In the genomic region with DNA sequence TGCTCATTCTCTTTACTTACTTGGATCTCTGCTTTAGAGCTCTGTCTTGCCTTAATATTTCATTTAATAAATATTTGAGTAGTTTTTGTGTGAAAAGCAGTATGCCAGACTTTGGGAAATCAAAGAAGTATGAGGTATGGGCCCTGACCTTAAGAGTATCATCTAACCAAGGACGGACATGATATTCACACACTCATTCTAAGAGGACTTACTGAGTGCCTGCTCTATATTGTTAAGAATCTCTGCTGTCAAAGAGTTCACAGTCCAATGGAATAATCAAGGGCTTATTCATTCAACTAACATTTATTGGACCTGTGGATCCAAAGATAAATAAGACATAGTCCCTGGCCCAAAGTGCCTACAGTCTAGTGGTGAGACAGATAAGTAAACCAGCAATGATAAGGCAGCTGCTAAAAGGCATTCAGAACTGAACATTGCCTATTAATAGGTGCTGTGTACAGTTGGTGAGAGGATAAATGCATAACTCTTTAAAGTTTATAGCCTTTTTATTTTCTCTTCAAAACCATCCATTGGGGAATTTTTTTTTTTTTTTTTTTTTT, we compare ENCODE assay signal across 17 cellular contexts.
"Had no signal": no experiment of that assay in that cellular context is flagged by ENCODE, and none has a peak within 500 bp of the region (broad histone marks: within the 10 kb centered on the region; RNA-seq: fewer than 3 reads in every experiment).

No MANE protein-coding gene starts in this region.

- DNase-seq: activated CD4-positive, alpha-beta T cell treated with anti-CD3 and anti-CD28 coated beads, Interleukin-2, amount 50 U/mL, for 1 hour; activated naive CD4-positive, alpha-beta T cell; activated naive CD8-positive, alpha-beta T cell treated with anti-CD3 and anti-CD28 coated beads, Interleukin-2, amount 10 ng/mL, durations not matched to agents 7 days and 5 days; effector memory CD4-positive, alpha-beta T cell; foreskin keratinocyte; mammary epithelial cell; naive thymus-derived CD8-positive, alpha-beta T cell; stimulated activated CD4-positive, alpha-beta T cell treated with anti-CD3 and anti-CD28 coated beads, Interleukin-4, amount 100 ng/mL, for 24 hours; stimulated activated naive CD8-positive, alpha-beta T cell treated with anti-CD3 and anti-CD28 coated beads, Interleukin-15, Interleukin-2, amounts not matched to agents 100 U/mL and 50 U/mL, for 24 hours; T-helper 17 cell; upper lobe of right lung had no signal

- H3K27me3 Mint-ChIP-seq: activated naive CD8-positive, alpha-beta T cell treated with anti-CD3 and anti-CD28 coated beads, Interleukin-2, amount 10 ng/mL, durations not matched to agents 7 days and 5 days; dendritic cell treated with granulocyte-macrophage colony-stimulating factor and Interleukin-4, amounts not matched to agents 40 ng/mL and 50 ng/mL, for 4 days; naive thymus-derived CD8-positive, alpha-beta T cell; T-helper 17 cell had no signal

- H3K27ac ChIP-seq: foreskin keratinocyte, parathyroid adenoma, skin epidermis, suprapubic skin, upper lobe of right lung had no signal

- H3K4me3 Mint-ChIP-seq: activated naive CD8-positive, alpha-beta T cell treated with anti-CD3 and anti-CD28 coated beads, Interleukin-2, amount 10 ng/mL, durations not matched to agents 7 days and 5 days; activated T-helper 1 cell treated with anti-CD3 and anti-CD28 coated beads, Interleukin-12 subunit alpha, Interleukin-12 subunit beta, Interleukin-2, Interleukin-4 antibody, amounts not matched to agents 30 ng/mL and 10 ng/mL and 1 ng/mL, durations not matched to agents 14 hours and 24 hours and 36 hours; dendritic cell treated with granulocyte-macrophage colony-stimulating factor and Interleukin-4, amounts not matched to agents 40 ng/mL and 50 ng/mL, for 4 days; naive thymus-derived CD8-positive, alpha-beta T cell; T-helper 17 cell had no signal

- H3K27me3 ChIP-seq: foreskin keratinocyte, suprapubic skin, upper lobe of right lung had no signal

- H3K9ac ChIP-seq: parathyroid adenoma had no signal

- H3K27ac Mint-ChIP-seq: activated naive CD8-positive, alpha-beta T cell treated with anti-CD3 and anti-CD28 coated beads, Interleukin-2, amount 10 ng/mL, durations not matched to agents 7 days and 5 days; activated T-helper 1 cell treated with anti-CD3 and anti-CD28 coated beads, Interleukin-12 subunit alpha, Interleukin-12 subunit beta, Interleukin-2, Interleukin-4 antibody, amounts not matched to agents 30 ng/mL and 10 ng/mL and 1 ng/mL, durations not matched to agents 14 hours and 24 hours and 36 hours; dendritic cell treated with granulocyte-macrophage colony-stimulating factor and Interleukin-4, amounts not matched to agents 40 ng/mL and 50 ng/mL, for 4 days; T-helper 17 cell had no signal

- H3K4me1 ChIP-seq: foreskin keratinocyte, suprapubic skin had no signal

- ATAC-seq: foreskin keratinocyte; naive thymus-derived CD8-positive, alpha-beta T cell; stimulated activated naive CD8-positive, alpha-beta T cell treated with anti-CD3 and anti-CD28 coated beads, Interleukin-15, Interleukin-2, amounts not matched to agents 100 U/mL and 50 U/mL, for 24 hours; T-helper 17 cell; upper lobe of right lung had no signal

- FAIRE-seq: TTC549 had no signal

- H2AFZ ChIP-seq: parathyroid adenoma had no signal

- H3K9me3 ChIP-seq: suprapubic skin, upper lobe of right lung had no signal

- H3K9me3 Mint-ChIP-seq: activated T-helper 1 cell treated with anti-CD3 and anti-CD28 coated beads, Interleukin-12 subunit alpha, Interleukin-12 subunit beta, Interleukin-2, Interleukin-4 antibody, amounts not matched to agents 30 ng/mL and 10 ng/mL and 1 ng/mL, durations not matched to agents 14 hours and 24 hours and 36 hours; dendritic cell treated with granulocyte-macrophage colony-stimulating factor and Interleukin-4, amounts not matched to agents 40 ng/mL and 50 ng/mL, for 4 days; naive thymus-derived CD8-positive, alpha-beta T cell had no signal

- H3K4me3 ChIP-seq: skin epidermis, suprapubic skin, upper lobe of right lung had no signal
